ENCODE assay signal across 11 cellular contexts in genomic region chr17:48056246-48056745, GRCh38. TPM values are rescaled to one million over a fixed set of nuclear protein-coding genes. Genes with fewer than 3 reads are reported as not detected.
DNase-seq lines count a peak whose midpoint lies in the region; ATAC-seq and TF ChIP-seq lines count a peak whose summit lies in the region.
"Had no signal": no experiment of that assay in that cellular context is flagged by ENCODE, and none has a peak within 500 bp of the region (broad histone marks: within the 10 kb centered on the region; RNA-seq: fewer than 3 reads in every experiment).

No MANE protein-coding gene starts in this region.

- CTCF ChIA-PET in activated CD4-positive, alpha-beta T cell treated with anti-CD3 and anti-CD28 coated beads for 36 hours (lab: Charles Lee), result interaction anchor here (0.6 to 5.1 kb wide), 9 partner anchors 9 to 975 kb away, joined by 3 to 21 read pairs (median 4); no protein-coding TSS in a partner anchor
- CTCF ChIA-PET in activated CD4-positive, alpha-beta T cell treated with anti-CD3 and anti-CD28 coated beads, Interleukin-2, amount 10 ng/mL, durations not matched to agents 7 days and 5 days (lab: Charles Lee), result interaction anchor here (1.0 to 1.8 kb wide), 4 partner anchors 9 to 30 kb away, joined by 3 to 5 read pairs (median 4); no protein-coding TSS in a partner anchor

- H3K9me3 ChIP-seq in SJSA1 (replicated peaks) (no peaks in the 10 kb centered on the region), spleen (no peaks in the 10 kb centered on the region)
- H3K9me3 ChIP-seq: tibial nerve had no signal

- no peak for ATAC-seq in activated CD4-positive, alpha-beta T cell treated with anti-CD3 and anti-CD28 coated beads for 36 hours
- ATAC-seq in HG03025 (IDR thresholded peaks at IDR 0.05; ENCODE audit: low FRiP score, unreplicated experiment) (no peak), HG02840 (IDR thresholded peaks at IDR 0.05; ENCODE audit: low FRiP score, unreplicated experiment) (no peak)

- H3K36me3 Mint-ChIP-seq in activated CD4-positive, alpha-beta T cell treated with anti-CD3 and anti-CD28 coated beads for 36 hours (ENCODE audit: low read depth), result peaks cover 76% of the 10 kb centered on the region
- peaks cover 61% of the 10 kb centered on the region for H3K36me3 Mint-ChIP-seq in activated CD4-positive, alpha-beta T cell treated with anti-CD3 and anti-CD28 coated beads, Interleukin-2, amount 10 ng/mL, durations not matched to agents 7 days and 5 days (ENCODE audit: low read depth)

- no peaks in the 10 kb centered on the region for H3K27me3 Mint-ChIP-seq in activated CD4-positive, alpha-beta T cell treated with anti-CD3 and anti-CD28 coated beads for 36 hours
- H3K27me3 Mint-ChIP-seq in activated CD4-positive, alpha-beta T cell treated with anti-CD3 and anti-CD28 coated beads, Interleukin-2, amount 10 ng/mL, durations not matched to agents 7 days and 5 days, result no peaks in the 10 kb centered on the region

- intact Hi-C loops in activated CD4-positive, alpha-beta T cell treated with anti-CD3 and anti-CD28 coated beads for 36 hours (cut with DNase I, micrococcal nuclease), result no loop called here
- intact Hi-C loops in spleen (cut with DNase I; ENCODE audit: low total_unique reads), result no loop called here

- H3K36me3 ChIP-seq in SJSA1 (peaks cover 92% of the 10 kb centered on the region), spleen (peaks cover 5 to 100% (median 59%) of the 10 kb centered on the region in 6 donors)

- peak overlapping the region; percentile 58 for H3K27ac ChIP-seq in SJSA1
- H3K27ac ChIP-seq in spleen, result peak overlapping the region in 5 of 8 donors; percentile 38 to 97 (median 94)

- no peaks in the 10 kb centered on the region for H3K27me3 ChIP-seq in SJSA1 (replicated peaks)
- H3K27me3 ChIP-seq in spleen (replicated peaks in 1 of 7), result no peaks in the 10 kb centered on the region
- H3K27me3 ChIP-seq: tibial nerve had no signal

- H3K4me1 Mint-ChIP-seq in activated CD4-positive, alpha-beta T cell treated with anti-CD3 and anti-CD28 coated beads for 36 hours, result peaks cover 45% of the 10 kb centered on the region
- peaks cover 46% of the 10 kb centered on the region for H3K4me1 Mint-ChIP-seq in activated CD4-positive, alpha-beta T cell treated with anti-CD3 and anti-CD28 coated beads, Interleukin-2, amount 10 ng/mL, durations not matched to agents 7 days and 5 days

- H3K27ac Mint-ChIP-seq in activated CD4-positive, alpha-beta T cell treated with anti-CD3 and anti-CD28 coated beads for 36 hours, result peak overlapping the region; percentile 99
- H3K27ac Mint-ChIP-seq in activated CD4-positive, alpha-beta T cell treated with anti-CD3 and anti-CD28 coated beads, Interleukin-2, amount 10 ng/mL, durations not matched to agents 7 days and 5 days, result no peak overlapping the region

- no peak overlapping the region for H3K4me3 ChIP-seq in SJSA1
- peak overlapping the region; percentile 52 for H3K4me3 ChIP-seq in fibroblast of the aortic adventitia (ENCODE audit: low read depth, low read length)
- no peak overlapping the region for H3K4me3 ChIP-seq in spleen
- H3K4me3 ChIP-seq: tibial nerve had no signal

- H3K4me1 ChIP-seq in SJSA1 (replicated peaks) (peaks cover 30% of the 10 kb centered on the region), spleen (peaks cover 42 to 97% (median 75%) of the 10 kb centered on the region in 6 donors)

- peak overlapping the region; percentile 48 for H3K4me3 Mint-ChIP-seq in activated CD4-positive, alpha-beta T cell treated with anti-CD3 and anti-CD28 coated beads for 36 hours
- H3K4me3 Mint-ChIP-seq in activated CD4-positive, alpha-beta T cell treated with anti-CD3 and anti-CD28 coated beads, Interleukin-2, amount 10 ng/mL, durations not matched to agents 7 days and 5 days, result no peak overlapping the region

- no peaks in the 10 kb centered on the region for H3K9me3 Mint-ChIP-seq in activated CD4-positive, alpha-beta T cell treated with anti-CD3 and anti-CD28 coated beads for 36 hours (ENCODE audit: low read depth)
- no peaks in the 10 kb centered on the region for H3K9me3 Mint-ChIP-seq in activated CD4-positive, alpha-beta T cell treated with anti-CD3 and anti-CD28 coated beads, Interleukin-2, amount 10 ng/mL, durations not matched to agents 7 days and 5 days

- POLR2A ChIA-PET in activated CD4-positive, alpha-beta T cell treated with anti-CD3 and anti-CD28 coated beads for 36 hours (lab: Charles Lee), result interaction anchor here (0.6 to 0.9 kb wide), 2 partner anchors 9 to 407 kb away, joined by 3 read pairs; partner anchors contain the start of gene KPNB1
- POLR2A ChIA-PET in activated CD4-positive, alpha-beta T cell treated with anti-CD3 and anti-CD28 coated beads, Interleukin-2, amount 10 ng/mL, durations not matched to agents 7 days and 5 days (lab: Charles Lee), result interaction anchor here (1.0 kb wide), 1 partner anchor 12 kb away, joined by 3 read pairs; no protein-coding TSS in a partner anchor

- 87 to 93% (median 91%) methylated on average over 10 of the region's 10 CpGs for WGBS in spleen, 5 donors

- TF ChIP-seq CTCF in fibroblast of the aortic adventitia (IDR thresholded peaks at IDR 0.05; ENCODE audit: insufficient read depth, low read length), result no peak
- no peak for TF ChIP-seq CTCF in spleen (IDR thresholded peaks at IDR 0.05 in 8 of 11, conservative IDR thresholded peaks at IDR 0.05 in 3 of 11)

- no peak for DNase-seq in activated CD4-positive, alpha-beta T cell treated with anti-CD3 and anti-CD28 coated beads for 36 hours
- no peak for DNase-seq in activated CD4-positive, alpha-beta T cell treated with anti-CD3 and anti-CD28 coated beads, Interleukin-2, amount 10 ng/mL, durations not matched to agents 7 days and 5 days
- no peak for DNase-seq in SJSA1 (ENCODE audit: low read depth in 1 of 2, low spot score in 2 of 2)
- DNase-seq in fibroblast of the aortic adventitia (ENCODE audit: low read depth), result no peak
- DNase-seq in spleen, result peak; percentile 37
- no peak for DNase-seq in amniotic stem cell (lab: John Stamatoyannopoulos, UW)
- DNase-seq: activated gamma-delta T cell treated with Interleukin-2 at 50 U/mL for 16 hours, NCI-H1436 had no signal

- no peak for TF ChIP-seq POLR2A in spleen (IDR thresholded peaks at IDR 0.05)

RNA-seq across cellular contexts. Expression of gene NFE2L1, which starts 8.1 kb away (rescaled TPM):
- total RNA-seq in activated CD4-positive, alpha-beta T cell treated with anti-CD3 and anti-CD28 coated beads for 36 hours, result 100 to 1,000 TPM; 100 to 127 TPM
- total RNA-seq in activated CD4-positive, alpha-beta T cell treated with anti-CD3 and anti-CD28 coated beads, Interleukin-2, amount 10 ng/mL, durations not matched to agents 7 days and 5 days, result 10 to 100 TPM; 53.2 to 65.9 TPM
- 61.8 and 200 TPM in 2 replicates for total RNA-seq in SJSA1 (2014; rRNA removed; shearing (Covaris generic))
- 103 and 413 TPM in 2 replicates for total RNA-seq in fibroblast of the aortic adventitia (ENCODE audit: low replicate concordance)
- total RNA-seq in spleen, result 100 to 1,000 TPM; 111 to 242 (median 142) TPM
- polyA plus RNA-seq in spleen, result 10 to 100 TPM; 21.2 to 59.5 (median 25.7) TPM

RNA-seq across cellular contexts. Expression of gene COPZ2, which starts 18.7 kb away (rescaled TPM):
- 1 to 10 TPM; 3.6 to 4.1 TPM for total RNA-seq in activated CD4-positive, alpha-beta T cell treated with anti-CD3 and anti-CD28 coated beads for 36 hours
- total RNA-seq in activated CD4-positive, alpha-beta T cell treated with anti-CD3 and anti-CD28 coated beads, Interleukin-2, amount 10 ng/mL, durations not matched to agents 7 days and 5 days, result 1 to 10 TPM; 3.4 to 4.0 TPM
- total RNA-seq in SJSA1 (2014; rRNA removed; shearing (Covaris generic)), result 21.1 and 45.2 TPM in 2 replicates
- 80.5 and 292 TPM in 2 replicates for total RNA-seq in fibroblast of the aortic adventitia (ENCODE audit: low replicate concordance)
- total RNA-seq in spleen, result 10 to 100 TPM in 3 of 7 donors, 1 to 10 TPM in 4; 6.0 to 15.0 (median 9.0) TPM
- polyA plus RNA-seq in spleen, result 1 to 10 TPM; 7.3 to 9.6 (median 8.5) TPM

RNA-seq across cellular contexts. Expression of gene CBX1, which starts 45.0 kb away (rescaled TPM):
- total RNA-seq in activated CD4-positive, alpha-beta T cell treated with anti-CD3 and anti-CD28 coated beads for 36 hours, result 10 to 100 TPM; 58.6 to 66.0 TPM
- 10 to 100 TPM; 63.6 to 64.8 TPM for total RNA-seq in activated CD4-positive, alpha-beta T cell treated with anti-CD3 and anti-CD28 coated beads, Interleukin-2, amount 10 ng/mL, durations not matched to agents 7 days and 5 days
- 111 and 149 TPM in 2 replicates for total RNA-seq in SJSA1 (2014; rRNA removed; shearing (Covaris generic))
- total RNA-seq in fibroblast of the aortic adventitia (ENCODE audit: low replicate concordance) (49.2 and 59.7 TPM in 2 replicates), spleen (10 to 100 TPM; 21.6 to 36.2 (median 29.8) TPM)
- 10 to 100 TPM; 19.6 to 29.8 (median 27.4) TPM for polyA plus RNA-seq in spleen

RNA-seq across cellular contexts. Expression of gene SNX11, which starts 51.3 kb away (rescaled TPM):
- total RNA-seq in activated CD4-positive, alpha-beta T cell treated with anti-CD3 and anti-CD28 coated beads for 36 hours, result 10 to 100 TPM; 18.0 to 21.4 TPM
- 10 to 100 TPM; 21.2 to 22.4 TPM for total RNA-seq in activated CD4-positive, alpha-beta T cell treated with anti-CD3 and anti-CD28 coated beads, Interleukin-2, amount 10 ng/mL, durations not matched to agents 7 days and 5 days
- 13.3 and 16.4 TPM in 2 replicates for total RNA-seq in SJSA1 (2014; rRNA removed; shearing (Covaris generic))
- total RNA-seq in fibroblast of the aortic adventitia (ENCODE audit: low replicate concordance), result 4.7 and 11.5 TPM in 2 replicates
- total RNA-seq in spleen, result 10 to 100 TPM; 31.8 to 45.4 (median 39.2) TPM
- polyA plus RNA-seq in spleen, result 10 to 100 TPM; 17.6 to 27.3 (median 26.3) TPM
